ENCODE assay signal across 25 cellular contexts in the genomic region with DNA sequence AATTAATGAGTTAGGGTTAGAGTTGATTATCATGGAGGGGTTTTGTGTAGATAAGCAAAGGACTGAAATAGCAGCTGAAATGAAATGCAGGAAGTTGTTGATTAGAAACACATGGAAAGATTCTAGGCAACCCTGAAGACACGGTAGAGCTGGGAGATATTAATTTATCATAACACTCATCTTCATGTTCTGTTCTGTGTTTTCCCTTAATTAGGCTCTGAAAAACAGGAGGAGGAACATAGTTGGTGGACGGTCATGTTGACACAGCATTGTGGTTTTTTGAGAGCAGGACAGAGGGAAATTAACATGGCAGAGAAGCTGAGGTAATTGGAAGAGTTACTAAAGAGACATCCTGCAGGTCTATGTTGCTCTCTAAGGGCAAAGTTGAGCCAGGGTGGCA.
"Had no signal": no experiment of that assay in that cellular context is flagged by ENCODE, and none has a peak within 500 bp of the region (broad histone marks: within the 10 kb centered on the region; RNA-seq: fewer than 3 reads in every experiment).

No MANE protein-coding gene starts in this region.

- DNase-seq: activated CD4-positive, alpha-beta T cell treated with anti-CD3 and anti-CD28 coated beads for 4 hours; activated CD4-positive, alpha-beta T cell treated with anti-CD3 and anti-CD28 coated beads, Interleukin-2, amount 50 U/mL, for 48 hours; activated CD4-positive, CD25-positive, alpha-beta regulatory T cell; activated CD8-positive, alpha-beta memory T cell treated with anti-CD3 and anti-CD28 coated beads, Interleukin-2, amount 50 U/mL, for 48 hours; activated naive CD4-positive, alpha-beta T cell; activated naive CD8-positive, alpha-beta T cell treated with anti-CD3 and anti-CD28 coated beads for 36 hours; activated T-cell treated with anti-CD3 and anti-CD28 coated beads, Interleukin-2, amount 50 U/mL, for 4 hours; amniotic stem cell; colonic mucosa; dorsolateral prefrontal cortex; effector memory CD8-positive, alpha-beta T cell; esophagus squamous epithelium; heart left ventricle; left cardiac atrium; lower lobe of right lung; mucosa of descending colon; nephron progenitor cell; pancreas; psoas muscle; stimulated activated CD4-positive, alpha-beta T cell treated with anti-CD3 and anti-CD28 coated beads, Interleukin-12 subunit alpha, Interleukin-12 subunit beta, amount 100 ng/mL, for 4 hours; stimulated activated CD4-positive, alpha-beta T cell treated with anti-CD3 and anti-CD28 coated beads, Interleukin-4, amount 100 ng/mL, for 4 hours; substantia nigra; thyroid gland; upper lobe of right lung had no signal

- ATAC-seq: activated T-cell treated with anti-CD3 and anti-CD28 coated beads, Interleukin-2, amount 50 U/mL, for 4 hours; effector memory CD8-positive, alpha-beta T cell; heart left ventricle; left cardiac atrium; lower lobe of right lung; mucosa of descending colon; pancreas; psoas muscle; upper lobe of right lung had no signal

- FAIRE-seq: islet of Langerhans, pancreas had no signal
